ENCODE assay signal across 2 cellular contexts in the genomic region with DNA sequence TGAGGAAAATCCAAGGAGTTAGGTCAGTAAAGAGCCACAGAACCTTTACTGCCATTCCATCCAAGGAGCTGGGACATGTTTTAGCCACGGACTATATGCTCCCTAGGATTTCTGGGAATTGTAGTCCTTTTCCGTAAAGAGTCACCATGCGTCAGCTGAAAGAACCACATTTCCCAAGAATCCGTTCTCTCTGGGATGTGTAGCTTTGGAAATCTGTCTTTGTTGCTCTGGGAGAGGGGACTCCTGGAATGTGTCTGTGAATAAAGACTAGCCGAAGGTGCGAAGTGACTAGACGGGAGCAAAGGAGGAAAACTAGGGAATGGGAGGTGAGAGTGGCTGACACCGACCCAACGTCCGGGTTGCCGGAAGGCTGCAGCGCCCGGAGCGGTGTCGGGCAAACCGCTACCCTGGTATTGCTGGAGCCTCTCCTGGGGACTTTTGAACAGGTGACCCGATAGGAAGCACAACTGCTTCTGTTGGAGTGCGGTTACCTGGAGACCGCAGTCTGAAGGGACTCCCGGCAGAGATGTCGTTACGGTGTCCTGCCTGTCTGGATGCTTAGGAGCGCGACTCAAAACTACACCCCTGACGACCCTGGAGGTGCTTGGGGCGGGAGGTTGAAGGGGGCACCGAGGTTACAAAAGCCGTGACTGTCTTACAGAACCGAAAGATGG.
TF ChIP-seq lines count a peak whose summit lies in the region.

A gene with protein sequence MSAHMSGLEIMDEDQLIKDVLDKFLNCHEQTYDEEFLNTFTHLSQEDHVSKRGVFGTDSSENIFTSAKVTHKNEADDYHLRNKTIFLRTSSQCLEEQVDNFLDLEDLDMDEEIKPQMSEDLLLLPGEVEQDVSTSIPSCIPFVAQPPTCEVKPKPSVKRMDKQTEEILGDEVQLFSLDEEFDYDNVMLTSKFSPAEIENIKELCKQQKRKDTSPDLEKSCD (plus strand): TSS at position 187 of the 674 bp plus-strand sequence. CDS start 15,602 bp downstream, outside the sequence.

TF ChIP-seq in HEK293, 187 proteins besides CTCF, POLR2A, EP300 and RAD21 (continued from another document and continues in another):
- TF ChIP-seq, protein P1, sequence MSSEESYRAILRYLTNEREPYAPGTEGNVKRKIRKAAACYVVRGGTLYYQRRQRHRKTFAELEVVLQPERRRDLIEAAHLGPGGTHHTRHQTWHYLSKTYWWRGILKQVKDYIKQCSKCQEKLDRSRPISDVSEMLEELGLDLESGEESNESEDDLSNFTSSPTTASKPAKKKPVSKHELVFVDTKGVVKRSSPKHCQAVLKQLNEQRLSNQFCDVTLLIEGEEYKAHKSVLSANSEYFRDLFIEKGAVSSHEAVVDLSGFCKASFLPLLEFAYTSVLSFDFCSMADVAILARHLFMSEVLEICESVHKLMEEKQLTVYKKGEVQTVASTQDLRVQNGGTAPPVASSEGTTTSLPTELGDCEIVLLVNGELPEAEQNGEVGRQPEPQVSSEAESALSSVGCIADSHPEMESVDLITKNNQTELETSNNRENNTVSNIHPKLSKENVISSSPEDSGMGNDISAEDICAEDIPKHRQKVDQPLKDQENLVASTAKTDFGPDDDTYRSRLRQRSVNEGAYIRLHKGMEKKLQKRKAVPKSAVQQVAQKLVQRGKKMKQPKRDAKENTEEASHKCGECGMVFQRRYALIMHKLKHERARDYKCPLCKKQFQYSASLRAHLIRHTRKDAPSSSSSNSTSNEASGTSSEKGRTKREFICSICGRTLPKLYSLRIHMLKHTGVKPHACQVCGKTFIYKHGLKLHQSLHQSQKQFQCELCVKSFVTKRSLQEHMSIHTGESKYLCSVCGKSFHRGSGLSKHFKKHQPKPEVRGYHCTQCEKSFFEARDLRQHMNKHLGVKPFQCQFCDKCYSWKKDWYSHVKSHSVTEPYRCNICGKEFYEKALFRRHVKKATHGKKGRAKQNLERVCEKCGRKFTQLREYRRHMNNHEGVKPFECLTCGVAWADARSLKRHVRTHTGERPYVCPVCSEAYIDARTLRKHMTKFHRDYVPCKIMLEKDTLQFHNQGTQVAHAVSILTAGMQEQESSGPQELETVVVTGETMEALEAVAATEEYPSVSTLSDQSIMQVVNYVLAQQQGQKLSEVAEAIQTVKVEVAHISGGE (tag by site-specific recombination; conservative IDR thresholded peaks at IDR 0.05; ENCODE audit: low read depth), result peak; percentile 99
- TF ChIP-seq, protein P2, sequence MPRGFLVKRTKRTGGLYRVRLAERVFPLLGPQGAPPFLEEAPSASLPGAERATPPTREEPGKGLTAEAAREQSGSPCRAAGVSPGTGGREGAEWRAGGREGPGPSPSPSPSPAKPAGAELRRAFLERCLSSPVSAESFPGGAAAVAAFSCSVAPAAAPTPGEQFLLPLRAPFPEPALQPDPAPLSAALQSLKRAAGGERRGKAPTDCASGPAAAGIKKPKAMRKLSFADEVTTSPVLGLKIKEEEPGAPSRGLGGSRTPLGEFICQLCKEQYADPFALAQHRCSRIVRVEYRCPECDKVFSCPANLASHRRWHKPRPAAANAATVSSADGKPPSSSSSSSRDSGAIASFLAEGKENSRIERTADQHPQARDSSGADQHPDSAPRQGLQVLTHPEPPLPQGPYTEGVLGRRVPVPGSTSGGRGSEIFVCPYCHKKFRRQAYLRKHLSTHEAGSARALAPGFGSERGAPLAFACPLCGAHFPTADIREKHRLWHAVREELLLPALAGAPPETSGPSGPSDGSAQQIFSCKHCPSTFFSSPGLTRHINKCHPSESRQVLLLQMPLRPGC (tag by site-specific recombination; IDR thresholded peaks at IDR 0.05), result peak; percentile 98
- TF ChIP-seq ZNF777 (tag by site-specific recombination; IDR thresholded peaks at IDR 0.05; ENCODE audit: borderline replicate concordance) (no peak), ZNF660 (tag by site-specific recombination; IDR thresholded peaks at IDR 0.05) (peak; percentile 78; the same call in 1 of the 2 replicates), OSR2 (tag by site-specific recombination; IDR thresholded peaks at IDR 0.05) (no peak; the same call in 1 of the 2 replicates), TRIM28 (IDR thresholded peaks at IDR 0.05; ENCODE audit: borderline replicate concordance, low read length) (peak; percentile 95), YY1 (tag by site-specific recombination; IDR thresholded peaks at IDR 0.05) (peak; percentile 66; the same call in 1 of the 2 replicates), ZNF341 (tag by site-specific recombination; IDR thresholded peaks at IDR 0.05; ENCODE audit: low read depth) (peak; percentile 74), SCRT2 (tag by site-specific recombination; IDR thresholded peaks at IDR 0.05) (peak; percentile 83), OVOL3 (tag by site-specific recombination; IDR thresholded peaks at IDR 0.05) (0 out of 2 replicates have a peak, but pooled peaks have one; percentile 70), ZNF768 (tag by site-specific recombination; IDR thresholded peaks at IDR 0.05) (no peak), ZBTB20 (tag by site-specific recombination; IDR thresholded peaks at IDR 0.05) (peak; percentile 76), ZNF202 (tag by site-specific recombination; IDR thresholded peaks at IDR 0.05; ENCODE audit: borderline replicate concordance) (no peak), ZNF184 (tag by site-specific recombination; IDR thresholded peaks at IDR 0.05) (no peak), ZNF16 (tag by site-specific recombination; IDR thresholded peaks at IDR 0.05; ENCODE audit: low read depth) (0 out of 2 replicates have a peak, but pooled peaks have one; percentile 8), ZNF529 (tag by site-specific recombination; IDR thresholded peaks at IDR 0.05; ENCODE audit: insufficient replicate concordance) (no peak), ZNF623 (tag by site-specific recombination; IDR thresholded peaks at IDR 0.05) (no peak; the same call in 1 of the 2 replicates), ZFP69B (tag by site-specific recombination; IDR thresholded peaks at IDR 0.05) (0 out of 2 replicates have a peak, but pooled peaks have one; percentile 30), IKZF3 (tag by site-specific recombination; IDR thresholded peaks at IDR 0.05) (peak; percentile 94), ZNF664 (tag by site-specific recombination; IDR thresholded peaks at IDR 0.05) (peak; percentile 56; the same call in 1 of the 2 replicates)
- TF ChIP-seq, protein P3, sequence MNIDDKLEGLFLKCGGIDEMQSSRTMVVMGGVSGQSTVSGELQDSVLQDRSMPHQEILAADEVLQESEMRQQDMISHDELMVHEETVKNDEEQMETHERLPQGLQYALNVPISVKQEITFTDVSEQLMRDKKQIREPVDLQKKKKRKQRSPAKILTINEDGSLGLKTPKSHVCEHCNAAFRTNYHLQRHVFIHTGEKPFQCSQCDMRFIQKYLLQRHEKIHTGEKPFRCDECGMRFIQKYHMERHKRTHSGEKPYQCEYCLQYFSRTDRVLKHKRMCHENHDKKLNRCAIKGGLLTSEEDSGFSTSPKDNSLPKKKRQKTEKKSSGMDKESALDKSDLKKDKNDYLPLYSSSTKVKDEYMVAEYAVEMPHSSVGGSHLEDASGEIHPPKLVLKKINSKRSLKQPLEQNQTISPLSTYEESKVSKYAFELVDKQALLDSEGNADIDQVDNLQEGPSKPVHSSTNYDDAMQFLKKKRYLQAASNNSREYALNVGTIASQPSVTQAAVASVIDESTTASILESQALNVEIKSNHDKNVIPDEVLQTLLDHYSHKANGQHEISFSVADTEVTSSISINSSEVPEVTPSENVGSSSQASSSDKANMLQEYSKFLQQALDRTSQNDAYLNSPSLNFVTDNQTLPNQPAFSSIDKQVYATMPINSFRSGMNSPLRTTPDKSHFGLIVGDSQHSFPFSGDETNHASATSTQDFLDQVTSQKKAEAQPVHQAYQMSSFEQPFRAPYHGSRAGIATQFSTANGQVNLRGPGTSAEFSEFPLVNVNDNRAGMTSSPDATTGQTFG (tag by site-specific recombination; IDR thresholded peaks at IDR 0.05; ENCODE audit: borderline replicate concordance), result peak; percentile 79

TF ChIP-seq in SK-N-SH, 30 proteins besides CTCF, POLR2A, EP300 and RAD21 (continued from another document):
- 0 out of 2 replicates have a peak, but pooled peaks have one; percentile 33 for TF ChIP-seq YY1 (IDR thresholded peaks at IDR 0.05; ENCODE audit: low read depth)
- TF ChIP-seq GABPA (IDR thresholded peaks at IDR 0.05; ENCODE audit: low read depth), result peak; percentile 70
- TF ChIP-seq TCF12 (IDR thresholded peaks at IDR 0.05), result no peak
- TF ChIP-seq, protein P4, sequence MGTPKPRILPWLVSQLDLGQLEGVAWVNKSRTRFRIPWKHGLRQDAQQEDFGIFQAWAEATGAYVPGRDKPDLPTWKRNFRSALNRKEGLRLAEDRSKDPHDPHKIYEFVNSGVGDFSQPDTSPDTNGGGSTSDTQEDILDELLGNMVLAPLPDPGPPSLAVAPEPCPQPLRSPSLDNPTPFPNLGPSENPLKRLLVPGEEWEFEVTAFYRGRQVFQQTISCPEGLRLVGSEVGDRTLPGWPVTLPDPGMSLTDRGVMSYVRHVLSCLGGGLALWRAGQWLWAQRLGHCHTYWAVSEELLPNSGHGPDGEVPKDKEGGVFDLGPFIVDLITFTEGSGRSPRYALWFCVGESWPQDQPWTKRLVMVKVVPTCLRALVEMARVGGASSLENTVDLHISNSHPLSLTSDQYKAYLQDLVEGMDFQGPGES (IDR thresholded peaks at IDR 0.05; ENCODE audit: low read depth, low read length), result 0 out of 2 replicates have a peak, but pooled peaks have one; percentile 34
- TF ChIP-seq MXI1 (IDR thresholded peaks at IDR 0.05; ENCODE audit: low read depth, low read length), result peak; percentile 71; the same call in 1 of the 2 replicates
